ENCODE assay signal across 8 cellular contexts in genomic region chrX:155026727-155027508, GRCh38. TPM values are rescaled to one million over a fixed set of nuclear protein-coding genes. Genes with fewer than 3 reads are reported as not detected.
DNase-seq lines count a peak whose midpoint lies in the region; ATAC-seq and TF ChIP-seq lines count a peak whose summit lies in the region.

A gene with protein sequence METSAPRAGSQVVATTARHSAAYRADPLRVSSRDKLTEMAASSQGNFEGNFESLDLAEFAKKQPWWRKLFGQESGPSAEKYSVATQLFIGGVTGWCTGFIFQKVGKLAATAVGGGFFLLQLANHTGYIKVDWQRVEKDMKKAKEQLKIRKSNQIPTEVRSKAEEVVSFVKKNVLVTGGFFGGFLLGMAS (plus strand): TSS chrX:155026844. CDS start chrX:155026939, 95 bp downstream.

- no peaks in the 10 kb centered on the region for H3K27me3 ChIP-seq in naive thymus-derived CD4-positive, alpha-beta T cell (ENCODE audit: control insufficient read depth in 2 of 2, insufficient read depth in 2 of 2, low read length in 2 of 2)

- H3K4me1 ChIP-seq in naive thymus-derived CD4-positive, alpha-beta T cell (ENCODE audit: control insufficient read depth in 2 of 2, insufficient read depth in 2 of 2, low read length in 2 of 2): peaks cover 4 to 12% of the 10 kb centered on the region in 2 donors

- POLR2A ChIA-PET in naive thymus-derived CD4-positive, alpha-beta T cell (lab: Charles Lee): interaction anchor here (0.6 to 1.3 kb wide), 8 partner anchors 20 to 47 kb away, joined by 3 to 5 read pairs (median 4); no protein-coding TSS in a partner anchor

- no peak for TF ChIP-seq CTCF in LNCaP clone FGC (IDR thresholded peaks at IDR 0.05; ENCODE audit: control insufficient read depth, extremely low read depth, insufficient read depth)

- H3K4me3 Mint-ChIP-seq in naive thymus-derived CD4-positive, alpha-beta T cell: peak within 1 kb of the TSS; percentile 82 to 92 (median 90)
- peak within 1 kb of the TSS; percentile 82 to 83 for H3K4me3 Mint-ChIP-seq in stimulated activated naive B cell treated with anti-CD40 and anti-IgM and Interleukin-4, amounts not matched to agents 10 μg/mL and 1 μg/mL and 100 μg/mL, for 72 hours

- no peaks in the 10 kb centered on the region for H3K9me3 ChIP-seq in naive thymus-derived CD4-positive, alpha-beta T cell (ENCODE audit: control insufficient read depth in 2 of 3, low read length in 3 of 3)

- peaks cover 5 to 31% (median 27%) of the 10 kb centered on the region in 7 donors for H3K4me1 Mint-ChIP-seq in naive thymus-derived CD4-positive, alpha-beta T cell
- peaks cover 9 to 27% of the 10 kb centered on the region in 2 donors for H3K4me1 Mint-ChIP-seq in stimulated activated naive B cell treated with anti-CD40 and anti-IgM and Interleukin-4, amounts not matched to agents 10 μg/mL and 1 μg/mL and 100 μg/mL, for 72 hours

- DNase-seq in EL (peak; percentile 90), H4 (ENCODE audit: low spot score) (peak; percentile 94), LNCaP clone FGC (ENCODE audit: low read depth) (peak; percentile 85), RPMI8226 (peak; percentile 96), fibroblast of gingiva (ENCODE audit: low read depth) (peak; percentile 97)
- DNase-seq in activated T-helper 1 cell treated with anti-CD3 and anti-CD28 coated beads, Interleukin-2, amount 50 U/mL, for 16 hours (ENCODE audit: low read depth in 1 of 2, low spot score in 1 of 2): peak; percentile 80 to 86
- peak; percentile 78 to 96 (median 93) for DNase-seq in naive thymus-derived CD4-positive, alpha-beta T cell
- peak; percentile 93 for DNase-seq in stimulated activated naive B cell treated with anti-CD40 and anti-IgM and Interleukin-4, amounts not matched to agents 10 μg/mL and 1 μg/mL and 100 μg/mL, for 72 hours

- peaks cover 0 to 3% (median 0%) of the 10 kb centered on the region in 5 donors for H3K36me3 Mint-ChIP-seq in naive thymus-derived CD4-positive, alpha-beta T cell
- peaks cover 3 to 4% of the 10 kb centered on the region in 2 donors for H3K36me3 Mint-ChIP-seq in stimulated activated naive B cell treated with anti-CD40 and anti-IgM and Interleukin-4, amounts not matched to agents 10 μg/mL and 1 μg/mL and 100 μg/mL, for 72 hours

- peak within 1 kb of the TSS; percentile 78 for H3K4me3 ChIP-seq in LNCaP clone FGC (ENCODE audit: low read depth, low read length)
- H3K4me3 ChIP-seq in naive thymus-derived CD4-positive, alpha-beta T cell (ENCODE audit: low read length): peak within 1 kb of the TSS; percentile 90

- peak within 1 kb of the TSS; percentile 84 to 97 (median 93) for H3K27ac Mint-ChIP-seq in naive thymus-derived CD4-positive, alpha-beta T cell
- peak within 1 kb of the TSS; percentile 96 for H3K27ac Mint-ChIP-seq in stimulated activated naive B cell treated with anti-CD40 and anti-IgM and Interleukin-4, amounts not matched to agents 10 μg/mL and 1 μg/mL and 100 μg/mL, for 72 hours

- peak; percentile 92 for ATAC-seq in naive thymus-derived CD4-positive, alpha-beta T cell
- peak; percentile 89 to 91 for ATAC-seq in stimulated activated naive B cell treated with anti-CD40 and anti-IgM and Interleukin-4, amounts not matched to agents 10 μg/mL and 1 μg/mL and 100 μg/mL, for 72 hours (replicated peaks)

- intact Hi-C loops in naive thymus-derived CD4-positive, alpha-beta T cell (cut with micrococcal nuclease): loop anchor here (1.0 to 10.0 kb wide), 15 partner anchors 22 to 854 kb away; partner anchors contain the start of genes DKC1 (in 2 of the 2), VBP1 (in 2 of the 2), BRCC3 (in 1 of the 2) and CMC4 (in 1 of the 2)

- H3K9me3 Mint-ChIP-seq in naive thymus-derived CD4-positive, alpha-beta T cell: no peaks in the 10 kb centered on the region
- no peaks in the 10 kb centered on the region for H3K9me3 Mint-ChIP-seq in stimulated activated naive B cell treated with anti-CD40 and anti-IgM and Interleukin-4, amounts not matched to agents 10 μg/mL and 1 μg/mL and 100 μg/mL, for 72 hours

- CTCF ChIA-PET in naive thymus-derived CD4-positive, alpha-beta T cell (lab: Charles Lee): interaction anchor here (0.6 kb wide), 1 partner anchor 22 kb away, joined by 3 read pairs; no protein-coding TSS in a partner anchor

- H3K36me3 ChIP-seq in naive thymus-derived CD4-positive, alpha-beta T cell (ENCODE audit: control insufficient read depth in 2 of 3, insufficient read depth in 3 of 3, low read length in 3 of 3): no peaks in the 10 kb centered on the region

- peaks cover 0 to 19% (median 0%) of the 10 kb centered on the region in 5 donors for H3K27me3 Mint-ChIP-seq in naive thymus-derived CD4-positive, alpha-beta T cell
- H3K27me3 Mint-ChIP-seq in stimulated activated naive B cell treated with anti-CD40 and anti-IgM and Interleukin-4, amounts not matched to agents 10 μg/mL and 1 μg/mL and 100 μg/mL, for 72 hours: no peaks in the 10 kb centered on the region

- H3K27ac ChIP-seq in naive thymus-derived CD4-positive, alpha-beta T cell (ENCODE audit: low read depth, low read length): peak within 1 kb of the TSS; percentile 94

RNA-seq across cellular contexts. Expression of the gene that starts here (rescaled TPM):
- 61.2 and 73.0 TPM in 2 replicates for total RNA-seq in H4 (2014; rRNA removed; shearing (Covaris generic))
- total RNA-seq in naive thymus-derived CD4-positive, alpha-beta T cell: 10 to 100 TPM; 42.0 to 58.7 (median 50.1) TPM
- 100 to 1,000 TPM; 160 to 184 TPM for polyA plus RNA-seq in naive thymus-derived CD4-positive, alpha-beta T cell

Comparison
In these comparisons a context has a peak if more than half of its experiments do, and no peak if none do; other contexts are left out.
1. Peak in every context shown above with its lines: DNase-seq, ATAC-seq, H3K4me3 ChIP-seq and H3K27ac ChIP-seq.